In the genomic region with DNA sequence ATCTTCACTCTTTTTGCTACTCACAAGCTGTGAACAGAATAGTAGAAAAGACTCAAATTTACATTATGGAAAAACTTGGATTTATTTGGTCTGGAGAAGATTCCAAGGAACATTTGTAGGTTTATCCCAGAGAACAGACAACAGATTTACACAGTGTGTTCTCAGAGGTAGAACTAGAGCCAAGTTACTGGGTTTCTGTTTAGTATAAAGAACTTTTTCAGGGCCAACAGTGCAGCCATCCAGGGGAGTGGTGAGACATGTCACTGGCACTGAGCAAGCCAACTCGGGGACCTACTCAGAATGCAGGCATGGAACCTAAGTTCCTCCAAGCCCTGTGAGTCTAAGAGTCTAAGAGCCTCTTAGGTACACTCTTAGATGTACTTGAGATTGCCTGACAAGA, we compare ENCODE assay signal across 9 cellular contexts.
"Had no signal": no experiment of that assay in that cellular context is flagged by ENCODE, and none has a peak within 500 bp of the region (broad histone marks: within the 10 kb centered on the region; RNA-seq: fewer than 3 reads in every experiment).

No MANE protein-coding gene starts in this region.

- H3K4me1 ChIP-seq: HAP-1 had no signal

- H3K36me3 ChIP-seq: HAP-1 had no signal

- H3K4me3 ChIP-seq: GM23248, GM23338, HAP-1 had no signal

- DNase-seq: GM23248, GOT3, H7, H9, HCEC 1CT, HFFc6 had no signal

- H3K27ac ChIP-seq: GM23248 had no signal

- ATAC-seq: GM23338, HCT116 had no signal

- H3K9me3 ChIP-seq: HAP-1 had no signal
